In genomic region chr5:138626333-138626944, GRCh38 we compare ENCODE assay signal across 19 cellular contexts. TPM values are rescaled to one million over a fixed set of nuclear protein-coding genes. Genes with fewer than 3 reads are reported as not detected.
DNase-seq lines count a peak whose midpoint lies in the region; ATAC-seq and TF ChIP-seq lines count a peak whose summit lies in the region.
"Had no signal": no experiment of that assay in that cellular context is flagged by ENCODE, and none has a peak within 500 bp of the region (broad histone marks: within the 10 kb centered on the region; RNA-seq: fewer than 3 reads in every experiment).

No MANE protein-coding gene starts in this region.

- intact Hi-C loops in cardiac septum (cut with DNase I) (no loop called here), heart right ventricle (cut with DNase I) (no loop called here)

- H3K36me3 ChIP-seq in heart right ventricle = no peaks in the 10 kb centered on the region

- peak overlapping the region; percentile 44 for H3K4me3 Mint-ChIP-seq in type B pancreatic cell

- H3K27me3 ChIP-seq in heart right ventricle = no peaks in the 10 kb centered on the region

- no peak overlapping the region for H3K27ac ChIP-seq in heart right ventricle
- H3K27ac ChIP-seq: HL-60 had no signal

- H3K4me3 ChIP-seq in heart right ventricle = no peak overlapping the region

- WGBS in heart right ventricle, 2 donors = 72 to 79% methylated on average over 5 of the region's 5 CpGs

- H3K36me3 Mint-ChIP-seq in type B pancreatic cell = no peaks in the 10 kb centered on the region

- peaks cover 12% of the 10 kb centered on the region for H3K4me1 Mint-ChIP-seq in type B pancreatic cell (ENCODE audit: unreplicated experiment)

- peak overlapping the region; percentile 11 for H3K27ac Mint-ChIP-seq in type B pancreatic cell

- no peaks in the 10 kb centered on the region for H3K9me3 ChIP-seq in heart right ventricle

- no peak for TF ChIP-seq CTCF in heart right ventricle (IDR thresholded peaks at IDR 0.05)
- TF ChIP-seq CTCF in type B pancreatic cell (conservative IDR thresholded peaks at IDR 0.05) = no peak

- DNase-seq in cardiac septum (ENCODE audit: low spot score) (peak; percentile 24), heart right ventricle (no peak), RKO (ENCODE audit: low spot score) (peak; percentile 69), islet precursor cell (peak; percentile 22), type B pancreatic cell (ENCODE audit: extremely low spot score, unreplicated experiment) (no peak), dermis blood vessel endothelial cell (no peak)
- DNase-seq: 8988T, C1 segment of cervical spinal cord, DMS53, KG1, MM.1S, NCI-H1105, NCI-H2029, NCI-H2171 treated with DMSO at 0.1 percent for 48 hours, NCI-H82, SIG-M5 had no signal

- H3K27me3 Mint-ChIP-seq in type B pancreatic cell = no peaks in the 10 kb centered on the region

- ATAC-seq in heart right ventricle (no peak), HG03280 (IDR thresholded peaks at IDR 0.05; ENCODE audit: unreplicated experiment) (no peak), HG03565 (IDR thresholded peaks at IDR 0.05; ENCODE audit: unreplicated experiment) (no peak)

- peaks cover 4% of the 10 kb centered on the region for H3K9me3 Mint-ChIP-seq in type B pancreatic cell

- H3K4me1 ChIP-seq in heart right ventricle = peaks cover 0 to 4% (median 0%) of the 10 kb centered on the region in 9 donors

RNA-seq across cellular contexts. Expression of gene HSPA9, which starts 51.2 kb away (rescaled TPM):
- total RNA-seq in cardiac septum (274 TPM), heart right ventricle (100 to 1,000 TPM; 246 to 415 (median 324) TPM), type B pancreatic cell (ENCODE audit: low replicate concordance) (238 and 252 TPM in 2 replicates), dermis blood vessel endothelial cell (239 and 281 TPM in 2 replicates)
- 100 to 1,000 TPM in 1 of 2 donors, 10 to 100 TPM in 1; 82.9 to 240 TPM for polyA plus RNA-seq in heart right ventricle

Comparison
In these comparisons a context has a peak if more than half of its experiments do, and no peak if none do; other contexts are left out.
1. DNase-seq: peak in cardiac septum (single experiment), RKO (single experiment) and islet precursor cell (single experiment); none in heart right ventricle (0 of 2), type B pancreatic cell (single experiment) and dermis blood vessel endothelial cell (single experiment).